In genomic region chr7:120554960-120555571, GRCh38 we compare ENCODE assay signal across 8 cellular contexts.
DNase-seq lines count a peak whose midpoint lies in the region; ATAC-seq and TF ChIP-seq lines count a peak whose summit lies in the region.

No MANE protein-coding gene starts in this region.

- DNase-seq in COLO668 (lab: John Stamatoyannopoulos, UW; ENCODE audit: unreplicated experiment) (peak; percentile 38), NCI-H187 treated with DMSO at 0.1 percent for 48 hours (lab: John Stamatoyannopoulos, UW) (peak; percentile 27), WERI-Rb-1 (peak; percentile 60), iPS DF 19.7 (ENCODE audit: low read depth, low spot score) (peak; percentile 38), upper lobe of left lung (no peak)
- DNase-seq in CD8-positive, alpha-beta T cell = no peak

- H3K36me3 Mint-ChIP-seq in CD8-positive, alpha-beta T cell = no peaks in the 10 kb centered on the region

- no peaks in the 10 kb centered on the region for H3K4me1 ChIP-seq in upper lobe of left lung
- H3K4me1 ChIP-seq in CD8-positive, alpha-beta T cell (ENCODE audit: insufficient read depth, low read length) = no peaks in the 10 kb centered on the region

- TF ChIP-seq CTCF in WERI-Rb-1 (IDR thresholded peaks at IDR 0.05; ENCODE audit: low read depth, low read length) (peak; percentile 58), upper lobe of left lung (IDR thresholded peaks at IDR 0.05) (peak in 5 of 6 experiments; percentile 31 to 50 (median 43))
- no peak for TF ChIP-seq CTCF in CD8-positive, alpha-beta T cell (IDR thresholded peaks at IDR 0.05)

- no peak for TF ChIP-seq EP300 in upper lobe of left lung (IDR thresholded peaks at IDR 0.05)

- no peak for TF ChIP-seq POLR2A in upper lobe of left lung (IDR thresholded peaks at IDR 0.05)

- POLR2A ChIA-PET in CD8-positive, alpha-beta T cell (lab: Charles Lee) = no interaction called here

- H3K4me3 ChIP-seq in WERI-Rb-1 (ENCODE audit: low read depth, low read length) = no peak overlapping the region
- H3K4me3 ChIP-seq in upper lobe of left lung = no peak overlapping the region
- no peak overlapping the region for H3K4me3 ChIP-seq in CD8-positive, alpha-beta T cell (ENCODE audit: low read depth, low read length)

- H3K4me3 Mint-ChIP-seq in CD8-positive, alpha-beta T cell = no peak overlapping the region

- H3K27me3 Mint-ChIP-seq in CD8-positive, alpha-beta T cell (ENCODE audit: low read depth) = no peaks in the 10 kb centered on the region

- no peaks in the 10 kb centered on the region for H3K9me3 ChIP-seq in WERI-Rb-1 (ENCODE audit: severe bottlenecking)
- no peaks in the 10 kb centered on the region for H3K9me3 ChIP-seq in upper lobe of left lung
- H3K9me3 ChIP-seq in CD8-positive, alpha-beta T cell (ENCODE audit: low read length) = no peaks in the 10 kb centered on the region

- H3K4me1 Mint-ChIP-seq in CD8-positive, alpha-beta T cell (ENCODE audit: low read depth) = no peaks in the 10 kb centered on the region

- intact Hi-C loops in CD8-positive, alpha-beta T cell (cut with DNase I, micrococcal nuclease) = no loop called here

- no peak overlapping the region for H3K27ac ChIP-seq in WERI-Rb-1
- no peak overlapping the region for H3K27ac ChIP-seq in upper lobe of left lung
- no peak overlapping the region for H3K27ac ChIP-seq in CD8-positive, alpha-beta T cell (ENCODE audit: low read depth, low read length)

- H3K9me3 Mint-ChIP-seq in CD8-positive, alpha-beta T cell = peaks cover 3% of the 10 kb centered on the region

- peak; percentile 78 for ATAC-seq in GM18873 (IDR thresholded peaks at IDR 0.05; ENCODE audit: low FRiP score, unreplicated experiment)
- ATAC-seq in HG03045 (IDR thresholded peaks at IDR 0.05; ENCODE audit: unreplicated experiment) = peak; percentile 76
- peak in 1 of 2 donors; percentile 76 for ATAC-seq in upper lobe of left lung (ENCODE audit: low FRiP score in 2 of 2)
- ATAC-seq in CD8-positive, alpha-beta T cell = no peak

- no peaks in the 10 kb centered on the region for H3K27me3 ChIP-seq in WERI-Rb-1 (ENCODE audit: insufficient read depth, low read depth, severe bottlenecking)
- no peaks in the 10 kb centered on the region for H3K27me3 ChIP-seq in upper lobe of left lung
- no peaks in the 10 kb centered on the region for H3K27me3 ChIP-seq in CD8-positive, alpha-beta T cell (ENCODE audit: insufficient read depth, low read length)

- no peaks in the 10 kb centered on the region for H3K36me3 ChIP-seq in WERI-Rb-1
- no peaks in the 10 kb centered on the region for H3K36me3 ChIP-seq in upper lobe of left lung
- H3K36me3 ChIP-seq in CD8-positive, alpha-beta T cell (ENCODE audit: insufficient read depth, low read length) = no peaks in the 10 kb centered on the region

- no peak overlapping the region for H3K27ac Mint-ChIP-seq in CD8-positive, alpha-beta T cell

- CTCF ChIA-PET in CD8-positive, alpha-beta T cell (lab: Charles Lee) = no interaction called here

Comparison
In these comparisons a context has a peak if more than half of its experiments do, and no peak if none do; other contexts are left out.
1. DNase-seq: peak in COLO668 (single experiment), NCI-H187 treated with DMSO at 0.1 percent for 48 hours (single experiment), WERI-Rb-1 (single experiment) and iPS DF 19.7 (single experiment); none in upper lobe of left lung (0 of 2) and CD8-positive, alpha-beta T cell (0 of 7).